In genomic region chr18:56510108-56510507, GRCh38 we compare ENCODE assay signal across 31 cellular contexts.
"Had no signal": no experiment of that assay in that cellular context is flagged by ENCODE, and none has a peak within 500 bp of the region (broad histone marks: within the 10 kb centered on the region; RNA-seq: fewer than 3 reads in every experiment).

No MANE protein-coding gene starts in this region.

- H3K27me3 Mint-ChIP-seq: activated B cell treated with CpG ODN at 0.5 μM for 24 hours; activated CD4-positive, alpha-beta memory T cell treated with anti-CD3 and anti-CD28 coated beads, Interleukin-2, amount 10 ng/mL, durations not matched to agents 7 days and 5 days; activated CD4-positive, alpha-beta T cell treated with anti-CD3 and anti-CD28 coated beads, Interleukin-2, amount 10 ng/mL, durations not matched to agents 7 days and 5 days; activated CD8-positive, alpha-beta memory T cell treated with anti-CD3 and anti-CD28 coated beads, Interleukin-2, amount 10 ng/mL, durations not matched to agents 7 days and 5 days; activated naive CD4-positive, alpha-beta T cell treated with anti-CD3 and anti-CD28 coated beads, Interleukin-2, amount 10 ng/mL, durations not matched to agents 7 days and 5 days; activated T-cell treated with anti-CD3 and anti-CD28 coated beads, Interleukin-2, amount 50 U/mL, for 24 hours had no signal

- H3K36me3 Mint-ChIP-seq: activated CD8-positive, alpha-beta memory T cell treated with anti-CD3 and anti-CD28 coated beads, Interleukin-2, amount 10 ng/mL, durations not matched to agents 7 days and 5 days; activated naive CD4-positive, alpha-beta T cell treated with anti-CD3 and anti-CD28 coated beads, Interleukin-2, amount 10 ng/mL, durations not matched to agents 7 days and 5 days; activated naive CD4-positive, alpha-beta T cell treated with anti-CD3 and anti-CD28 coated beads, Interleukin-2, amount 50 U/mL, for 72 hours; brain had no signal

- H3K4me1 Mint-ChIP-seq: activated CD4-positive, alpha-beta memory T cell treated with anti-CD3 and anti-CD28 coated beads, Interleukin-2, amount 10 ng/mL, durations not matched to agents 7 days and 5 days; activated CD4-positive, alpha-beta T cell treated with anti-CD3 and anti-CD28 coated beads, Interleukin-2, amount 10 ng/mL, durations not matched to agents 7 days and 5 days; activated CD8-positive, alpha-beta memory T cell treated with anti-CD3 and anti-CD28 coated beads, Interleukin-2, amount 10 ng/mL, durations not matched to agents 7 days and 5 days; activated naive CD4-positive, alpha-beta T cell treated with anti-CD3 and anti-CD28 coated beads, Interleukin-2, amount 10 ng/mL, durations not matched to agents 7 days and 5 days; T-helper 17 cell had no signal

- H3K4me3 Mint-ChIP-seq: activated B cell treated with CpG ODN at 0.5 μM for 24 hours; activated CD4-positive, alpha-beta memory T cell treated with anti-CD3 and anti-CD28 coated beads, Interleukin-2, amount 10 ng/mL, durations not matched to agents 7 days and 5 days; activated CD4-positive, alpha-beta T cell treated with anti-CD3 and anti-CD28 coated beads, Interleukin-2, amount 10 ng/mL, durations not matched to agents 7 days and 5 days; activated CD8-positive, alpha-beta memory T cell treated with anti-CD3 and anti-CD28 coated beads, Interleukin-2, amount 10 ng/mL, durations not matched to agents 7 days and 5 days; activated naive CD4-positive, alpha-beta T cell treated with anti-CD3 and anti-CD28 coated beads, Interleukin-2, amount 10 ng/mL, durations not matched to agents 7 days and 5 days; activated T-cell treated with anti-CD3 and anti-CD28 coated beads, Interleukin-2, amount 50 U/mL, for 24 hours; activated T-cell treated with anti-CD3 and anti-CD28 coated beads, Interleukin-2, amount 50 U/mL, for 72 hours; T-helper 17 cell; T-helper 2 cell treated with Interferon-gamma antibody and Interleukin-4, amounts not matched to agents 5 μg/mL and 100 μg/mL, for 36 hours had no signal

- H3K9me3 Mint-ChIP-seq: activated B cell treated with CpG ODN at 0.5 μM for 24 hours; activated CD4-positive, alpha-beta memory T cell treated with anti-CD3 and anti-CD28 coated beads, Interleukin-2, amount 10 ng/mL, durations not matched to agents 7 days and 5 days; activated CD4-positive, alpha-beta T cell treated with anti-CD3 and anti-CD28 coated beads, Interleukin-2, amount 10 ng/mL, durations not matched to agents 7 days and 5 days; activated naive CD4-positive, alpha-beta T cell treated with anti-CD3 and anti-CD28 coated beads, Interleukin-2, amount 10 ng/mL, durations not matched to agents 7 days and 5 days; activated naive CD4-positive, alpha-beta T cell treated with anti-CD3 and anti-CD28 coated beads, Interleukin-2, amount 50 U/mL, for 72 hours; activated T-cell treated with anti-CD3 and anti-CD28 coated beads, Interleukin-2, amount 50 U/mL, for 24 hours; activated T-cell treated with anti-CD3 and anti-CD28 coated beads, Interleukin-2, amount 50 U/mL, for 72 hours; brain; T-helper 2 cell treated with Interferon-gamma antibody and Interleukin-4, amounts not matched to agents 5 μg/mL and 100 μg/mL, for 36 hours had no signal

- ATAC-seq: activated CD4-positive, CD25-positive, alpha-beta regulatory T cell treated with anti-CD3 and anti-CD28 coated beads, Interleukin-2, amount 50 U/mL, for 24 hours; activated CD8-positive, alpha-beta memory T cell treated with anti-CD3 and anti-CD28 coated beads, Interleukin-2, amount 10 ng/mL, durations not matched to agents 7 days and 5 days; activated naive CD4-positive, alpha-beta T cell treated with anti-CD3 and anti-CD28 coated beads, Interleukin-2, amount 50 U/mL, for 72 hours; activated T-cell treated with anti-CD3 and anti-CD28 coated beads, Interleukin-2, amount 50 U/mL, for 72 hours; gastroesophageal sphincter; SK-N-SH treated with all-trans-retinoic acid at 6 μM for 48 hours; T-helper 17 cell had no signal

- H3K27ac Mint-ChIP-seq: activated B cell treated with CpG ODN at 0.5 μM for 24 hours; activated CD4-positive, alpha-beta memory T cell treated with anti-CD3 and anti-CD28 coated beads, Interleukin-2, amount 10 ng/mL, durations not matched to agents 7 days and 5 days; activated CD4-positive, alpha-beta T cell treated with anti-CD3 and anti-CD28 coated beads, Interleukin-2, amount 10 ng/mL, durations not matched to agents 7 days and 5 days; activated CD8-positive, alpha-beta memory T cell treated with anti-CD3 and anti-CD28 coated beads, Interleukin-2, amount 10 ng/mL, durations not matched to agents 7 days and 5 days; activated naive CD4-positive, alpha-beta T cell treated with anti-CD3 and anti-CD28 coated beads, Interleukin-2, amount 10 ng/mL, durations not matched to agents 7 days and 5 days; activated naive CD4-positive, alpha-beta T cell treated with anti-CD3 and anti-CD28 coated beads, Interleukin-2, amount 50 U/mL, for 72 hours; activated T-cell treated with anti-CD3 and anti-CD28 coated beads, Interleukin-2, amount 50 U/mL, for 24 hours; activated T-cell treated with anti-CD3 and anti-CD28 coated beads, Interleukin-2, amount 50 U/mL, for 72 hours; T-helper 17 cell; T-helper 2 cell treated with Interferon-gamma antibody and Interleukin-4, amounts not matched to agents 5 μg/mL and 100 μg/mL, for 36 hours had no signal

- DNase-seq: activated B cell treated with CpG ODN at 0.5 μM for 24 hours; activated CD4-positive, alpha-beta memory T cell treated with anti-CD3 and anti-CD28 coated beads, Interleukin-2, amount 10 ng/mL, durations not matched to agents 7 days and 5 days; activated CD4-positive, alpha-beta T cell treated with anti-CD3 and anti-CD28 coated beads for 4 hours; activated CD4-positive, alpha-beta T cell treated with anti-CD3 and anti-CD28 coated beads, Interleukin-2, amount 10 ng/mL, durations not matched to agents 7 days and 5 days; activated CD4-positive, alpha-beta T cell treated with anti-CD3 and anti-CD28 coated beads, Interleukin-2, amount 50 U/mL, for 4 hours; activated CD8-positive, alpha-beta memory T cell treated with anti-CD3 and anti-CD28 coated beads, Interleukin-2, amount 10 ng/mL, durations not matched to agents 7 days and 5 days; activated CD8-positive, alpha-beta memory T cell treated with anti-CD3 and anti-CD28 coated beads, Interleukin-2, amount 50 U/mL, for 4 hours; activated gamma-delta T cell; activated naive CD4-positive, alpha-beta T cell; activated naive CD4-positive, alpha-beta T cell treated with anti-CD3 and anti-CD28 coated beads, Interleukin-2, amount 10 ng/mL, durations not matched to agents 7 days and 5 days; activated T-cell treated with anti-CD3 and anti-CD28 coated beads, Interleukin-2, amount 50 U/mL, for 24 hours; activated T-cell treated with anti-CD3 and anti-CD28 coated beads, Interleukin-2, amount 50 U/mL, for 72 hours; adrenal gland; amygdala; aorta; central memory CD4-positive, alpha-beta T cell; cerebellar nuclear complex; colonic mucosa; effector CD8-positive, alpha-beta T cell; esophagus squamous epithelium; foreskin melanocyte; T-helper 1 cell; T-helper 17 cell; T1000; WERI-Rb-1 had no signal
